ENCODE assay signal across 10 cellular contexts in the genomic region with DNA sequence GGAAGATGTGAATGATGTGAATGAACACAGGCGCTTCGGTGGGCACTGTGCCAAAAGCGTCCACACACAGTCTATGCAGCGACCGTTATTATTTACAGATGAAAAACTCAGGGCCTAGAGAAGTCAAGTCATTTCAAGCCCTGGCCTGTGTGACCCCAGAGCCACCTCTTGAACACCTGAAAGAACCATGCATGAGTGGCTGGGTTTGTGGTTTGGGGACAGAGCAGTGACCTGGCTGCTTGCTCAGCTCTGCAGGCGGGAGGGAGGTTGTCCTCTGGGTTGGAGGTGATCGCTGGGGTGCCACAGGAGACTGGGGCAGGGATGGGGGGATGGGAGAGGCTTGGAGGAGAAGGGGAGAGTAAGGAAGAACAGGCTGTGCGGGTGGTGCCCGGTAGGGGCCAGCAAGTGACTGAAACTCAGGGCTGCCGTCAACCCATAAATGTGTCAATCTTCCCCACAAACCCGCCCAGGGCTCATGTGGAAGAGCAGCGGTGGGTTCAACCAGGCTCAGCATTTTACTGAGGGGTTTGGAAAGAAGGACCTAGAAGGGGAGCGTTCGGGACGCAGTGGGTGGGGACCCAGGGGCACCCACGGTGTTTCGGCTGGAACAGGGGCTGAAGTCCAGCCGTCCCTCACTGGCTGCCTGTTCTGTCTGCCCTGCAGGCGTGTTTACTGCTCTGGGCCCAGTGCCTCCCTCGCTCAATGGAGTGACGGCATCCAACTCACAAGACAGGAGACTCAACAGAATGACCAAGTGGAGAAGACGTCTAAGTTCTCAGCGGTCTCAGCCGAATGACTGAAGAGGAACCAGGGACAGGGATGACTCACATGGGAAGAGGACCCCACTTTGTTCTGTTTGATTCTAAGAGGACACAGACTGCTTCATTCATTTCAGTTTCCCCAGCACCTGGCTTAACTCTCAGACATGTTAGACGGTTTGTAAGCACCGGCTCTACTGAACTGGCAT.
DNase-seq lines count a peak whose midpoint lies in the region; ATAC-seq and TF ChIP-seq lines count a peak whose summit lies in the region.
"Had no signal": no experiment of that assay in that cellular context is flagged by ENCODE, and none has a peak within 500 bp of the region (broad histone marks: within the 10 kb centered on the region; RNA-seq: fewer than 3 reads in every experiment).

No MANE protein-coding gene starts in this region.

- H3K36me3 ChIP-seq in upper lobe of right lung (peaks cover 52% of the 10 kb centered on the region), MG63 (peaks cover 15% of the 10 kb centered on the region)

- peak overlapping the region; percentile 7; the same call in 1 of the 2 replicates for H3K27ac ChIP-seq in RWPE1
- no peak overlapping the region for H3K27ac ChIP-seq in upper lobe of right lung

- CTCF ChIA-PET in RWPE1 (lab: Yijun Ruan, JAX), result interaction anchor here (0.6 kb wide), 1 partner anchor 961 kb away, joined by 3 read pairs; no protein-coding TSS in a partner anchor

- POLR2A ChIA-PET in RWPE1 (lab: Yijun Ruan, JAX; ENCODE audit: low non-redundant PET), result no interaction called here

- TF ChIP-seq CTCF in RWPE1 (conservative IDR thresholded peaks at IDR 0.05; ENCODE audit: low read depth) (no peak), upper lobe of right lung (IDR thresholded peaks at IDR 0.05) (no peak)

- H3K27me3 Mint-ChIP-seq in activated naive CD4-positive, alpha-beta T cell treated with anti-CD3 and anti-CD28 coated beads, Interleukin-2, amount 50 U/mL, for 24 hours, result no peaks in the 10 kb centered on the region

- no peaks in the 10 kb centered on the region for H3K4me1 ChIP-seq in upper lobe of right lung

- peaks cover 11% of the 10 kb centered on the region for H3K36me3 Mint-ChIP-seq in activated naive CD4-positive, alpha-beta T cell treated with anti-CD3 and anti-CD28 coated beads, Interleukin-2, amount 50 U/mL, for 24 hours

- peak overlapping the region; percentile 43 for H3K27ac Mint-ChIP-seq in activated naive CD4-positive, alpha-beta T cell treated with anti-CD3 and anti-CD28 coated beads, Interleukin-2, amount 50 U/mL, for 24 hours
- H3K27ac Mint-ChIP-seq: activated B cell treated with CpG ODN at 0.5 μM for 24 hours had no signal

- H3K4me3 Mint-ChIP-seq in activated naive CD4-positive, alpha-beta T cell treated with anti-CD3 and anti-CD28 coated beads, Interleukin-2, amount 50 U/mL, for 24 hours, result no peak overlapping the region
- H3K4me3 Mint-ChIP-seq: activated B cell treated with CpG ODN at 0.5 μM for 24 hours had no signal

- intact Hi-C loops in upper lobe of right lung (cut with DNase I), result no loop called here

- H3K27me3 ChIP-seq in upper lobe of right lung (no peaks in the 10 kb centered on the region), MG63 (no peaks in the 10 kb centered on the region)

- H3K4me1 Mint-ChIP-seq in activated naive CD4-positive, alpha-beta T cell treated with anti-CD3 and anti-CD28 coated beads, Interleukin-2, amount 50 U/mL, for 24 hours, result peaks cover 33% of the 10 kb centered on the region

- H3K9me3 ChIP-seq in upper lobe of right lung (no peaks in the 10 kb centered on the region), MG63 (no peaks in the 10 kb centered on the region)

- H3K4me3 ChIP-seq in upper lobe of right lung (no peak overlapping the region), MG63 (no peak overlapping the region)

- no peak for DNase-seq in activated naive CD4-positive, alpha-beta T cell treated with Interleukin-2 at 50 U/mL for 16 hours
- no peak for DNase-seq in RWPE1 (ENCODE audit: low spot score)
- DNase-seq in upper lobe of right lung, result peak; percentile 51
- DNase-seq in NCI-H2081 treated with DMSO at 0.1 percent for 48 hours (lab: John Stamatoyannopoulos, UW), result no peak
- no peak for DNase-seq in MG63
- no peak for DNase-seq in NCI-H2196 treated with DMSO at 0.1 percent for 48 hours (lab: John Stamatoyannopoulos, UW; ENCODE audit: unreplicated experiment)
- DNase-seq: activated B cell treated with CpG ODN at 0.5 μM for 24 hours, mesenchymal stem cell had no signal

- peak; percentile 80 for ATAC-seq in HG02678 (IDR thresholded peaks at IDR 0.05; ENCODE audit: unreplicated experiment)
- no peak for ATAC-seq in upper lobe of right lung

- H3K9me3 Mint-ChIP-seq in activated naive CD4-positive, alpha-beta T cell treated with anti-CD3 and anti-CD28 coated beads, Interleukin-2, amount 50 U/mL, for 24 hours, result no peaks in the 10 kb centered on the region
- H3K9me3 Mint-ChIP-seq: activated B cell treated with CpG ODN at 0.5 μM for 24 hours had no signal
